2 cellular contexts compared by ENCODE assay signal in the genomic region with DNA sequence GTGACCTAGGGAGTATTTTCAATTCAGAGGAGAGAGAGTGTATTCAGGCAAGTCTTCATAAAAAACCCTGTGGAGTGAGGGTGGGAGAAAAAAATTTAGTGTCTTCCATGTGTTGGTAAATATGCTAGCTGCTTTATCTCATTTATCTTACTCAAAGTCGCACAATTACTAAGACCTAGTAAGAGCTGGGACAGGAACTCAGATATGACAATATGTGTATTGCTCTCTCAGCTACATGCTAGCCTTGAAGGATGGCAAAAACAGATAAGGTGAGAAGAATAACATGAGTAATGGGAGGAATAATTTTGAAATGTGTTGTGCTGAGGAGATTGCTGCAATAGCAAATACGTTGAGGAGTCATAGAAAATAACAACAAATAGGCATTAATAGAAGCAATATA.
TF ChIP-seq lines count a peak whose summit lies in the region.

No MANE protein-coding gene starts in this region.

TF ChIP-seq in K562, 482 proteins besides CTCF, POLR2A, EP300 and RAD21:
- no peak for TF ChIP-seq SMAD3 (CRISPR knock-in tag; conservative IDR thresholded peaks at IDR 0.05)
- TF ChIP-seq SMARCA4 (IDR thresholded peaks at IDR 0.05): 0 out of 2 replicates have a peak, but pooled peaks have one; percentile 18
- TF ChIP-seq TRIM24 (IDR thresholded peaks at IDR 0.05): 0 out of 4 replicates have a peak, but pooled peaks of 1 of the 2 experiments have one; percentile 13
- no peak for TF ChIP-seq FOXK1 (CRISPR knock-in tag; IDR thresholded peaks at IDR 0.05; ENCODE audit: borderline replicate concordance)
- no peak for TF ChIP-seq CGGBP1 (CRISPR knock-in tag; IDR thresholded peaks at IDR 0.05)
- TF ChIP-seq ZNF609 (CRISPR knock-in tag; IDR thresholded peaks at IDR 0.05; ENCODE audit: borderline replicate concordance): no peak
- TF ChIP-seq, protein P1, sequence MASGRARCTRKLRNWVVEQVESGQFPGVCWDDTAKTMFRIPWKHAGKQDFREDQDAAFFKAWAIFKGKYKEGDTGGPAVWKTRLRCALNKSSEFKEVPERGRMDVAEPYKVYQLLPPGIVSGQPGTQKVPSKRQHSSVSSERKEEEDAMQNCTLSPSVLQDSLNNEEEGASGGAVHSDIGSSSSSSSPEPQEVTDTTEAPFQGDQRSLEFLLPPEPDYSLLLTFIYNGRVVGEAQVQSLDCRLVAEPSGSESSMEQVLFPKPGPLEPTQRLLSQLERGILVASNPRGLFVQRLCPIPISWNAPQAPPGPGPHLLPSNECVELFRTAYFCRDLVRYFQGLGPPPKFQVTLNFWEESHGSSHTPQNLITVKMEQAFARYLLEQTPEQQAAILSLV (tag; IDR thresholded peaks at IDR 0.05): no peak
- TF ChIP-seq CBFA2T3 (IDR thresholded peaks at IDR 0.05): peak; percentile 65
- TF ChIP-seq MEIS2 (IDR thresholded peaks at IDR 0.05; ENCODE audit: partially characterized antibody): peak; percentile 52
- TF ChIP-seq TEAD4 (IDR thresholded peaks at IDR 0.05; ENCODE audit: low read length): 0 out of 2 replicates have a peak, but pooled peaks have one; percentile 22
- no peak for TF ChIP-seq TEAD4 (CRISPR knock-in tag; IDR thresholded peaks at IDR 0.05; ENCODE audit: borderline replicate concordance)
- no peak for TF ChIP-seq PBX2 (CRISPR knock-in tag; IDR thresholded peaks at IDR 0.05; ENCODE audit: low read depth)
- TF ChIP-seq PBX2 (tag; conservative IDR thresholded peaks at IDR 0.05; ENCODE audit: low read depth): peak; percentile 48; the same call in 1 of the 2 replicates
- TF ChIP-seq ARID1B (IDR thresholded peaks at IDR 0.05): peak; percentile 50; the same call in 1 of the 2 replicates
- TF ChIP-seq XRCC5 (IDR thresholded peaks at IDR 0.05; ENCODE audit: low read depth, low read length): no peak
- 0 out of 2 replicates have a peak, but pooled peaks have one; percentile 5 for TF ChIP-seq CBFA2T2 (conservative IDR thresholded peaks at IDR 0.05)
- 0 out of 2 replicates have a peak, but pooled peaks have one; percentile 15 for TF ChIP-seq TCF3 (CRISPR knock-in tag; IDR thresholded peaks at IDR 0.05)
- TF ChIP-seq, protein P2, sequence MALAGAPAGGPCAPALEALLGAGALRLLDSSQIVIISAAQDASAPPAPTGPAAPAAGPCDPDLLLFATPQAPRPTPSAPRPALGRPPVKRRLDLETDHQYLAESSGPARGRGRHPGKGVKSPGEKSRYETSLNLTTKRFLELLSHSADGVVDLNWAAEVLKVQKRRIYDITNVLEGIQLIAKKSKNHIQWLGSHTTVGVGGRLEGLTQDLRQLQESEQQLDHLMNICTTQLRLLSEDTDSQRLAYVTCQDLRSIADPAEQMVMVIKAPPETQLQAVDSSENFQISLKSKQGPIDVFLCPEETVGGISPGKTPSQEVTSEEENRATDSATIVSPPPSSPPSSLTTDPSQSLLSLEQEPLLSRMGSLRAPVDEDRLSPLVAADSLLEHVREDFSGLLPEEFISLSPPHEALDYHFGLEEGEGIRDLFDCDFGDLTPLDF (CRISPR knock-in tag; IDR thresholded peaks at IDR 0.05): no peak
TF ChIP-seq in K562: peak in this region for 9.

TF ChIP-seq in H1, 55 proteins besides CTCF, POLR2A, EP300 and RAD21:
- TF ChIP-seq TBP (IDR thresholded peaks at IDR 0.05; ENCODE audit: low read depth, low read length) (no peak), SP2 (IDR thresholded peaks at IDR 0.05; ENCODE audit: low read length) (no peak), EGR1 (IDR thresholded peaks at IDR 0.05; ENCODE audit: borderline replicate concordance, low read depth, low read length) (no peak), RBBP5 (IDR thresholded peaks at IDR 0.05; ENCODE audit: borderline replicate concordance, low read depth, low read length) (no peak), ZNF274 (IDR thresholded peaks at IDR 0.05; ENCODE audit: borderline replicate concordance, extremely low read depth, low read length) (no peak), CBX5 (IDR thresholded peaks at IDR 0.05; ENCODE audit: low read depth, low read length) (no peak), BCL11A (IDR thresholded peaks at IDR 0.05; ENCODE audit: low read depth in 2 of 2, low read length in 2 of 2) (no peak)
